In genomic region chr9:95349109-95350038, GRCh38 we compare ENCODE assay signal across 8 cellular contexts. TPM values are rescaled to one million over a fixed set of nuclear protein-coding genes. Genes with fewer than 3 reads are reported as not detected.
DNase-seq lines count a peak whose midpoint lies in the region; ATAC-seq and TF ChIP-seq lines count a peak whose summit lies in the region.

No MANE protein-coding gene starts in this region.

- no peaks in the 10 kb centered on the region for H3K4me1 Mint-ChIP-seq in type B pancreatic cell (ENCODE audit: unreplicated experiment)

- ATAC-seq in Right ventricle myocardium superior (ENCODE audit: poor library complexity), result no peak
- no peak for ATAC-seq in gastroesophageal sphincter

- H3K9ac ChIP-seq in mucosa of rectum (ENCODE audit: low read depth in 1 of 2, low read length in 2 of 2), result no peak overlapping the region

- H3K36me3 ChIP-seq in cardiac muscle cell, result no peaks in the 10 kb centered on the region
- no peaks in the 10 kb centered on the region for H3K36me3 ChIP-seq in mucosa of rectum (ENCODE audit: control insufficient read depth in 2 of 2, insufficient read depth in 2 of 2, low read length in 2 of 2)
- H3K36me3 ChIP-seq in transverse colon, result no peaks in the 10 kb centered on the region
- no peaks in the 10 kb centered on the region for H3K36me3 ChIP-seq in gastroesophageal sphincter

- H3K27me3 ChIP-seq in cardiac muscle cell (peaks cover 29% of the 10 kb centered on the region), mucosa of rectum (ENCODE audit: control insufficient read depth in 2 of 2, insufficient read depth in 2 of 2, low read length in 2 of 2) (peaks cover 6 to 9% of the 10 kb centered on the region in 2 donors), transverse colon (peaks cover 37% of the 10 kb centered on the region), gastroesophageal sphincter (peaks cover 36% of the 10 kb centered on the region)

- H3K4me1 ChIP-seq in cardiac muscle cell (ENCODE audit: low read depth), result no peaks in the 10 kb centered on the region
- H3K4me1 ChIP-seq in mucosa of rectum (ENCODE audit: control insufficient read depth in 2 of 2, insufficient read depth in 2 of 2, low read length in 2 of 2), result peaks cover 5 to 9% of the 10 kb centered on the region in 2 donors
- peaks cover 0 to 14% (median 10%) of the 10 kb centered on the region in 4 donors for H3K4me1 ChIP-seq in transverse colon
- H3K4me1 ChIP-seq in gastroesophageal sphincter, result peaks cover 0 to 14% (median 0%) of the 10 kb centered on the region in 3 donors

- H3K27me3 Mint-ChIP-seq in type B pancreatic cell, result peaks cover 35% of the 10 kb centered on the region

- WGBS in transverse colon (ENCODE audit: low coverage in 1 of 2), 2 donors, result 26% methylated on average over 68 of the region's 93 CpGs; no CpG with 5 or more reads in 1 of the 2 donors
- 0 to 27% methylated on average over 4 to 22 of the region's 93 CpGs for WGBS in gastroesophageal sphincter (ENCODE audit: low coverage in 1 of 2), 2 donors

- TF ChIP-seq POLR2A in transverse colon (IDR thresholded peaks at IDR 0.05) (no peak), gastroesophageal sphincter (IDR thresholded peaks at IDR 0.05) (no peak)

- peak overlapping the region; percentile 81 for H3K4me3 Mint-ChIP-seq in type B pancreatic cell

- H3K9me3 ChIP-seq in cardiac muscle cell (ENCODE audit: low read depth) (no peaks in the 10 kb centered on the region), mucosa of rectum (ENCODE audit: control insufficient read depth in 2 of 2, low read length in 2 of 2) (no peaks in the 10 kb centered on the region), transverse colon (no peaks in the 10 kb centered on the region), gastroesophageal sphincter (no peaks in the 10 kb centered on the region)

- no peaks in the 10 kb centered on the region for H3K9me3 Mint-ChIP-seq in type B pancreatic cell

- peak; percentile 9 to 10 for DNase-seq in cardiac muscle cell (ENCODE audit: low read depth in 1 of 2, low spot score in 1 of 2)
- no peak for DNase-seq in Right ventricle myocardium superior
- DNase-seq in dermis blood vessel endothelial cell, result peak; percentile 7
- no peak for DNase-seq in type B pancreatic cell (ENCODE audit: extremely low spot score, unreplicated experiment)
- no peak for DNase-seq in transverse colon
- DNase-seq in NAMALWA (ENCODE audit: low spot score), result no peak

- in situ Hi-C loops in transverse colon (cut with MboI; ENCODE audit: low pct_ligation_motif_present in 1 of 4, low pct_unique_long_range_greater_than_20kb in 1 of 4, low sequenced_read_pairs in 3 of 4), result no loop called here

- H3K27ac ChIP-seq in cardiac muscle cell (no peak overlapping the region), mucosa of rectum (ENCODE audit: low read depth in 2 of 2, low read length in 2 of 2) (no peak overlapping the region), transverse colon (no peak overlapping the region), gastroesophageal sphincter (no peak overlapping the region)

- no peak overlapping the region for H3K27ac Mint-ChIP-seq in type B pancreatic cell

- intact Hi-C loops in Right ventricle myocardium superior (cut with DNase I) (no loop called here), transverse colon (cut with DNase I; ENCODE audit: low total_unique reads) (no loop called here)

- TF ChIP-seq EP300 in transverse colon (IDR thresholded peaks at IDR 0.05; ENCODE audit: low read depth) (no peak), gastroesophageal sphincter (IDR thresholded peaks at IDR 0.05) (no peak)

- peaks cover 4% of the 10 kb centered on the region for H3K36me3 Mint-ChIP-seq in type B pancreatic cell

- TF ChIP-seq CTCF in cardiac muscle cell (IDR thresholded peaks at IDR 0.05; ENCODE audit: low read depth, low read length), result no peak
- no peak for TF ChIP-seq CTCF in type B pancreatic cell (conservative IDR thresholded peaks at IDR 0.05)
- TF ChIP-seq CTCF in transverse colon (IDR thresholded peaks at IDR 0.05), result no peak
- TF ChIP-seq CTCF in gastroesophageal sphincter (IDR thresholded peaks at IDR 0.05), result no peak

- H3K4me3 ChIP-seq in cardiac muscle cell (peak overlapping the region; percentile 22), mucosa of rectum (ENCODE audit: low read length in 2 of 2) (peak overlapping the region; percentile 30 to 41), transverse colon (peak overlapping the region in 2 of 4 donors; percentile 28 to 46), gastroesophageal sphincter (peak overlapping the region in 1 of 2 donors; percentile 33)

RNA-seq across cellular contexts. Expression of gene FANCC, which starts 31.9 kb away (rescaled TPM):
- total RNA-seq in cardiac muscle cell, result 11.5 and 14.0 TPM in 2 replicates
- polyA plus RNA-seq in cardiac muscle cell, result 11.9 and 17.1 TPM in 2 replicates
- total RNA-seq in Right ventricle myocardium superior, result 4.6 TPM
- total RNA-seq in dermis blood vessel endothelial cell, result 5.3 and 9.5 TPM in 2 replicates
- total RNA-seq in type B pancreatic cell (ENCODE audit: low replicate concordance), result 13.0 and 19.2 TPM in 2 replicates
- 10 to 100 TPM in 1 of 4 donors, 1 to 10 TPM in 3; 4.0 to 10.3 (median 9.5) TPM for total RNA-seq in transverse colon
- 1 to 10 TPM; 4.9 to 9.4 (median 7.4) TPM for total RNA-seq in gastroesophageal sphincter

Comparison
In these comparisons a context has a peak if more than half of its experiments do, and no peak if none do; other contexts are left out.
1. DNase-seq: peak in cardiac muscle cell (2 of 2) and dermis blood vessel endothelial cell (single experiment); none in Right ventricle myocardium superior (single experiment), type B pancreatic cell (single experiment), transverse colon (single experiment) and NAMALWA (single experiment).